Comparison of ENCODE assay signal across 2 cellular contexts in genomic region chr9:77649109-77649812, GRCh38.
A peak's percentile ranks its signal among the peaks of the same experiment; 100 is the strongest.
TF ChIP-seq lines count a peak whose summit lies in the region.

No MANE protein-coding gene starts in this region.

TF ChIP-seq in K562, 482 proteins besides CTCF, POLR2A, EP300 and RAD21:
- no peak for TF ChIP-seq CEBPG (CRISPR knock-in tag; IDR thresholded peaks at IDR 0.05)
- 0 out of 4 replicates have a peak, but pooled peaks of 1 of the 2 experiments have one; percentile 14 for TF ChIP-seq CEBPG (tag; conservative IDR thresholded peaks at IDR 0.05 in 1 of 2, IDR thresholded peaks at IDR 0.05 in 1 of 2)
- TF ChIP-seq PREB (CRISPR knock-in tag; IDR thresholded peaks at IDR 0.05), result no peak
- TF ChIP-seq ATF3 (IDR thresholded peaks at IDR 0.05), result peak; percentile 13; the same call in 1 of the 2 replicates
- TF ChIP-seq ATF3 (CRISPR knock-in tag; conservative IDR thresholded peaks at IDR 0.05), result no peak
- no peak for TF ChIP-seq SETDB1 (IDR thresholded peaks at IDR 0.05; ENCODE audit: low read length)
- no peak for TF ChIP-seq SLC30A9 (CRISPR knock-in tag; IDR thresholded peaks at IDR 0.05)
TF ChIP-seq in K562: peak in this region for 2.

TF ChIP-seq in HepG2, 621 proteins besides CTCF, POLR2A, EP300 and RAD21:
- TF ChIP-seq ZNF296 (CRISPR knock-in tag; conservative IDR thresholded peaks at IDR 0.05) (no peak), PLSCR1 (CRISPR knock-in tag; IDR thresholded peaks at IDR 0.05; ENCODE audit: borderline replicate concordance) (no peak), STAG1 (CRISPR knock-in tag; IDR thresholded peaks at IDR 0.05) (peak; percentile 26; the same call in 1 of the 2 replicates)
TF ChIP-seq in HepG2: peak in this region for 1.
